Comparison of ENCODE assay signal across 28 cellular contexts in the genomic region with DNA sequence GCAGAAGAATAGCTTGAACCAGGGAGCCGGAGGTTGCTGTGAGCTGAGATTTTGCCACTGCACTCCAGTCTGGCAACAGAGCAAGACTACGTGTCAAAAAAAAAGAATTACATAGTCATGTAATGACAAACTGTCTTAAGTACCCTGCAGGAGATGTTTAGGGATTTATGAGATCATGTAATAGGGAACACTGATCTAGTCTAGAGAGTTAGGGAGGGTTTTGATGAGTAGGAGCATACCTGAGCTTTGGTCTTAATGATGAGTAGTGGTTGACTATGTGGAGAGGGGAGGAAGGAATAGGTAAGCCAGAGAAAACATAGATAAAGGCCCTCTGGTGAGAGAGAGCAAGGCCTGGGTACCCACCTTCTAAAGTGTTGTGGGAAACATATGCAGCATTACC. TPM values are rescaled to one million over a fixed set of nuclear protein-coding genes. Genes with fewer than 3 reads are reported as not detected.
DNase-seq lines count a peak whose midpoint lies in the region; ATAC-seq, FAIRE-seq and TF ChIP-seq lines count a peak whose summit lies in the region.
"Had no signal": no experiment of that assay in that cellular context is flagged by ENCODE, and none has a peak within 500 bp of the region (broad histone marks: within the 10 kb centered on the region; RNA-seq: fewer than 3 reads in every experiment).

No MANE protein-coding gene starts in this region.

- FAIRE-seq in bronchial epithelial cell (lab: Jason Lieb, UNC) = no peak
- FAIRE-seq: A204.1, GM12878, GM12892, GM18507, GM19239 had no signal

- H3K27ac Mint-ChIP-seq in endodermal cell = no peak overlapping the region
- H3K27ac Mint-ChIP-seq: CD4-positive, alpha-beta memory T cell; CD4-positive, CD25-positive, alpha-beta regulatory T cell had no signal

- H3K27ac ChIP-seq in foreskin keratinocyte (no peak overlapping the region), endodermal cell (ENCODE audit: low read depth, low read length) (no peak overlapping the region)
- H3K27ac ChIP-seq: BLaER1 had no signal

- H3K36me3 ChIP-seq in bronchial epithelial cell (ENCODE audit: control insufficient read depth, insufficient read depth, low read length) (no peaks in the 10 kb centered on the region), endodermal cell (ENCODE audit: control insufficient read depth, insufficient read depth, low read length) (no peaks in the 10 kb centered on the region)
- H3K36me3 ChIP-seq: BE2C, BLaER1 had no signal

- no peak overlapping the region for H3K9ac ChIP-seq in endodermal cell (ENCODE audit: extremely low read depth, low read length, poor library complexity, severe bottlenecking)
- H3K9ac ChIP-seq: BLaER1 had no signal

- H3K4me1 Mint-ChIP-seq in endodermal cell = no peaks in the 10 kb centered on the region
- H3K4me1 Mint-ChIP-seq: CD4-positive, alpha-beta memory T cell; CD4-positive, CD25-positive, alpha-beta regulatory T cell had no signal

- DNase-seq in bronchial epithelial cell (ENCODE audit: low read depth) (peak; percentile 22), epithelial cell of esophagus (ENCODE audit: low read depth) (peak; percentile 46), foreskin keratinocyte (peak in 1 of 2 donors; percentile 77), endodermal cell (no peak), LoVo (ENCODE audit: low spot score) (no peak)
- DNase-seq: 8988T; ACHN; BE2C; C1 segment of cervical spinal cord; CD4-positive, alpha-beta memory T cell; CD4-positive, CD25-positive, alpha-beta regulatory T cell; CD8-positive, alpha-beta memory T cell; COR-L47; DMS 273 treated with DMSO at 0.1 percent for 48 hours; DMS153; DMS53; DMS79; DND-41; EL; GDM1 had no signal

- H3K4me3 Mint-ChIP-seq in endodermal cell = no peak overlapping the region
- H3K4me3 Mint-ChIP-seq: CD14-positive monocyte; CD4-positive, alpha-beta memory T cell; CD4-positive, CD25-positive, alpha-beta regulatory T cell; CD8-positive, alpha-beta memory T cell had no signal

- ATAC-seq in foreskin keratinocyte = peak; percentile 65
- no peak for ATAC-seq in HG03139 (IDR thresholded peaks at IDR 0.05; ENCODE audit: unreplicated experiment)
- ATAC-seq: GM12878 had no signal

- no peaks in the 10 kb centered on the region for H3K27me3 Mint-ChIP-seq in endodermal cell (ENCODE audit: insufficient read depth)
- H3K27me3 Mint-ChIP-seq: CD4-positive, alpha-beta memory T cell; CD8-positive, alpha-beta memory T cell had no signal

- WGBS in endodermal cell (ENCODE audit: insufficient coverage in 1 of 2, insufficient read length in 1 of 2), 2 experiments = 92 to 100% methylated on average over 2 of the region's 2 CpGs

- TF ChIP-seq CTCF in bronchial epithelial cell (IDR thresholded peaks at IDR 0.05; ENCODE audit: insufficient read depth, low read length, severe bottlenecking) = no peak
- TF ChIP-seq CTCF in epithelial cell of esophagus (IDR thresholded peaks at IDR 0.05; ENCODE audit: insufficient read depth, low read depth, low read length, missing control alignments) = no peak
- no peak for TF ChIP-seq CTCF in foreskin keratinocyte (conservative IDR thresholded peaks at IDR 0.05)
- TF ChIP-seq CTCF in endodermal cell (conservative IDR thresholded peaks at IDR 0.05) = no peak

- H3K9me3 ChIP-seq in endodermal cell (ENCODE audit: control insufficient read depth, low read length) = no peaks in the 10 kb centered on the region
- H3K9me3 ChIP-seq: BE2C, BLaER1 had no signal

- H3K27me3 ChIP-seq in bronchial epithelial cell (ENCODE audit: control insufficient read depth, insufficient read depth, low read length) = no peaks in the 10 kb centered on the region
- no peaks in the 10 kb centered on the region for H3K27me3 ChIP-seq in foreskin keratinocyte
- H3K27me3 ChIP-seq in endodermal cell (ENCODE audit: control insufficient read depth, insufficient read depth, low read length, poor library complexity, severe bottlenecking) = no peaks in the 10 kb centered on the region
- H3K27me3 ChIP-seq: BE2C, BLaER1 had no signal

- peaks cover 14% of the 10 kb centered on the region for H3K4me1 ChIP-seq in foreskin keratinocyte
- H3K4me1 ChIP-seq in endodermal cell (ENCODE audit: control insufficient read depth, insufficient read depth, low read length) = no peaks in the 10 kb centered on the region
- H3K4me1 ChIP-seq: BE2C had no signal

- H3K9me3 Mint-ChIP-seq in endodermal cell = no peaks in the 10 kb centered on the region
- H3K9me3 Mint-ChIP-seq: CD14-positive monocyte; CD4-positive, alpha-beta memory T cell; CD4-positive, CD25-positive, alpha-beta regulatory T cell; CD8-positive, alpha-beta memory T cell had no signal

- no peaks in the 10 kb centered on the region for H3K36me3 Mint-ChIP-seq in endodermal cell (ENCODE audit: low read depth)
- H3K36me3 Mint-ChIP-seq: CD14-positive monocyte; CD4-positive, alpha-beta memory T cell; CD4-positive, CD25-positive, alpha-beta regulatory T cell; CD8-positive, alpha-beta memory T cell had no signal

- H3K4me3 ChIP-seq in bronchial epithelial cell (ENCODE audit: low read depth, low read length) (no peak overlapping the region), epithelial cell of esophagus (ENCODE audit: low read length) (no peak overlapping the region), endodermal cell (ENCODE audit: low read length) (no peak overlapping the region)
- H3K4me3 ChIP-seq: BLaER1, GM12878 had no signal

RNA-seq across cellular contexts. Expression of a gene that starts 30.1 kb away (rescaled TPM):
- total RNA-seq in bronchial epithelial cell (28.4 and 33.2 TPM in 2 replicates), foreskin keratinocyte (31.1 and 35.7 TPM in 2 replicates), endodermal cell (10 to 100 TPM; 61.9 to 69.3 TPM)
- polyA plus RNA-seq in foreskin keratinocyte = 3.7 and 4.1 TPM in 2 replicates
- polyA plus RNA-seq in endodermal cell (2013, experiment 1 of 2) = 35.2 TPM
- 34.2 TPM for polyA plus RNA-seq in endodermal cell (2013, experiment 2 of 2)

Comparison
In these comparisons a context has a peak if more than half of its experiments do, and no peak if none do; other contexts are left out.
1. DNase-seq: peak in bronchial epithelial cell (single experiment) and epithelial cell of esophagus (single experiment); none in endodermal cell (single experiment) and LoVo (single experiment).